ENCODE assay signal across 31 cellular contexts in the genomic region with DNA sequence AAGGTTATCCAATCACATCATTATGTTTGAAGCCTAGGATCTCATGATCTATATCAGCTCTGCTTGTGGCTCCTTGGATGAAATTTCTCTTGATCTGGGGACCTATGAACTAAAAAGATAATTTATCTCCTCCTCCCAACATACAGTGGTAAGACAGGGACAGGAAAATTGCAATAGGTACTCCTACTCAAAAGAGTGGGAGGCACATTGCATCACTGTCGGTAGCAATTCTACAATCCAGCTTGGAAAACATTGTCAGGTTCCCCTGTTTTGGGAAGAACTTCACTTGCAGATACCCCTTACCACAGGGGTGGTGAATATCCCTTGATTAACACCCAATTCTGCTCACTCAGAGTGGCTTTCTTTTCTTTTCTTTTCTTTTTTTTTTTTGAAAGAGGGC.
"Had no signal": no experiment of that assay in that cellular context is flagged by ENCODE, and none has a peak within 500 bp of the region (broad histone marks: within the 10 kb centered on the region; RNA-seq: fewer than 3 reads in every experiment).

No MANE protein-coding gene starts in this region.

- H3K27me3 ChIP-seq: adrenal gland, ascending aorta, body of pancreas, brain microvascular endothelial cell, breast epithelium had no signal

- H3K27ac ChIP-seq: adrenal gland, ascending aorta, body of pancreas, brain microvascular endothelial cell, breast epithelium, cardiac muscle cell had no signal

- DNase-seq: activated effector memory CD4-positive, alpha-beta T cell treated with anti-CD3 and anti-CD28 coated beads, Interleukin-2, amount 50 U/mL, for 16 hours; activated effector memory CD4-positive, alpha-beta T cell treated with Interleukin-2 at 50 U/mL for 16 hours; activated gamma-delta T cell; activated gamma-delta T cell treated with Interleukin-2 at 50 U/mL for 16 hours; activated naive CD4-positive, alpha-beta T cell; activated naive CD4-positive, alpha-beta T cell treated with anti-CD3 and anti-CD28 coated beads for 36 hours; activated naive CD4-positive, alpha-beta T cell treated with anti-CD3 and anti-CD28 coated beads, Interleukin-2, amount 10 ng/mL, durations not matched to agents 7 days and 5 days; activated naive CD4-positive, alpha-beta T cell treated with anti-CD3 and anti-CD28 coated beads, Interleukin-2, amount 50 U/mL, for 16 hours; activated naive CD4-positive, alpha-beta T cell treated with Interleukin-2 at 50 U/mL for 16 hours; activated naive CD8-positive, alpha-beta T cell treated with anti-CD3 and anti-CD28 coated beads for 36 hours; activated naive CD8-positive, alpha-beta T cell treated with anti-CD3 and anti-CD28 coated beads, Interleukin-2, amount 10 ng/mL, durations not matched to agents 7 days and 5 days; activated naive CD8-positive, alpha-beta T cell treated with anti-CD3 and anti-CD28 coated beads, Interleukin-2, amount 50 U/mL, for 24 hours; activated T-cell treated with anti-CD3 and anti-CD28 coated beads, Interleukin-2, amount 50 U/mL, for 1 hour; activated T-cell treated with anti-CD3 and anti-CD28 coated beads, Interleukin-2, amount 50 U/mL, for 24 hours; activated T-cell treated with anti-CD3 and anti-CD28 coated beads, Interleukin-2, amount 50 U/mL, for 4 hours; activated T-cell treated with anti-CD3 and anti-CD28 coated beads, Interleukin-2, amount 50 U/mL, for 48 hours; activated T-cell treated with anti-CD3 and anti-CD28 coated beads, Interleukin-2, amount 50 U/mL, for 72 hours; adrenal gland; amniotic stem cell; amygdala; anterior cingulate cortex; aorta; body of pancreas; brain microvascular endothelial cell; central memory CD4-positive, alpha-beta T cell; cerebellar nuclear complex had no signal

- H3K4me3 ChIP-seq: adrenal gland, ascending aorta, body of pancreas, breast epithelium, cardiac muscle cell had no signal

- H3K4me1 ChIP-seq: adrenal gland, ascending aorta, body of pancreas, breast epithelium had no signal

- H3K9me3 ChIP-seq: adrenal gland, ascending aorta, body of pancreas, breast epithelium had no signal

- ATAC-seq: activated naive CD4-positive, alpha-beta T cell treated with anti-CD3 and anti-CD28 coated beads, Interleukin-2, amount 50 U/mL, for 72 hours; activated naive CD8-positive, alpha-beta T cell treated with anti-CD3 and anti-CD28 coated beads, Interleukin-2, amount 50 U/mL, for 24 hours; activated T-cell treated with anti-CD3 and anti-CD28 coated beads, Interleukin-2, amount 50 U/mL, for 4 hours; activated T-cell treated with anti-CD3 and anti-CD28 coated beads, Interleukin-2, amount 50 U/mL, for 72 hours; activated T-helper 17 cell treated with anti-CD3 and anti-CD28 coated beads, Interleukin-2, amount 50 U/mL, for 72 hours; body of pancreas had no signal

- H3K36me3 ChIP-seq: adrenal gland, ascending aorta, brain microvascular endothelial cell, breast epithelium, cardiac muscle cell had no signal
